Comparison of ENCODE assay signal across 25 cellular contexts in the genomic region with DNA sequence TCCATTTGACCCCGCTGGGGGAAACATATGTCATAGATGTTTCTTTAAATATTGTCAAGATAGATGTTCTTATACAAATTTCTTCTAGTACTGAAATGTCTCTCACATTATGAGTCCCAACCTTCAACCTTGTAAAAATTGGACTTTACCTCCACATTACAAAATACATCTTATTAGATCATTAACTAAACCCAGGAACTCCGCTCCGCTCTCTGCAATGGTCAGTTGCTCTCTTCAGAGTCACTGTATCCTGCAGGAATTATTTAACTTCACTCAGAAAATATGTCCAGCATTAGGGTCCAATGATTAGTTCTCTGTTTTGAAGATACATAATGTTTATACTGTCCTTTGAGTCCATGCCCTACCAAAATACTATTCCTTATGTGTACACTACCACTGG. TPM values are rescaled to one million over a fixed set of nuclear protein-coding genes. Genes with fewer than 3 reads are reported as not detected.
"Had no signal": no experiment of that assay in that cellular context is flagged by ENCODE, and none has a peak within 500 bp of the region (broad histone marks: within the 10 kb centered on the region; RNA-seq: fewer than 3 reads in every experiment).

No MANE protein-coding gene starts in this region.

- H3K4me1 Mint-ChIP-seq: IgD-negative memory B cell had no signal

- ATAC-seq: K562 had no signal

- H3K4me2 ChIP-seq: KMS-11 had no signal

- H3K27ac Mint-ChIP-seq: IgD-negative memory B cell had no signal

- H3K4me3 ChIP-seq: K562, SJSA1, SK-N-MC had no signal

- DNase-seq: Kasumi-1, MV-4-11, NCI-H1048, NCI-H1105, NCI-H1417, NCI-H1436 treated with DMSO at 0.1 percent for 48 hours, NCI-H1694, NCI-H187 treated with DMSO at 0.1 percent for 48 hours, NCI-H2029 treated with DMSO at 0.1 percent for 48 hours, NCI-H2227 treated with DMSO at 0.1 percent for 48 hours, NCI-H446, NCI-H510A, NCI-H524 treated with DMSO at 0.1 percent for 48 hours, NCI-H69, NCI-H774, Right ventricle myocardium superior, RPMI8226, SIG-M5 had no signal

- FAIRE-seq: K562 had no signal

- H3K4me1 ChIP-seq: SJSA1 had no signal

- H3K27ac ChIP-seq: KMS-11, SJSA1, SK-N-MC had no signal

- H3K9ac ChIP-seq: KMS-11 had no signal

- H3K36me3 Mint-ChIP-seq: IgD-negative memory B cell had no signal

- H3K36me3 ChIP-seq: SJSA1 had no signal

- H3K9me3 ChIP-seq: SJSA1 had no signal

- H3K4me3 Mint-ChIP-seq: IgD-negative memory B cell had no signal

RNA-seq across cellular contexts. Expression of a gene that starts 8.5 kb away (rescaled TPM):
- total RNA-seq: HT1080, K562, MCF 10A, Right ventricle myocardium superior, SJSA1 had no signal
- polyA plus RNA-seq: IgD-negative memory B cell, K562 had no signal
